In the genomic region with DNA sequence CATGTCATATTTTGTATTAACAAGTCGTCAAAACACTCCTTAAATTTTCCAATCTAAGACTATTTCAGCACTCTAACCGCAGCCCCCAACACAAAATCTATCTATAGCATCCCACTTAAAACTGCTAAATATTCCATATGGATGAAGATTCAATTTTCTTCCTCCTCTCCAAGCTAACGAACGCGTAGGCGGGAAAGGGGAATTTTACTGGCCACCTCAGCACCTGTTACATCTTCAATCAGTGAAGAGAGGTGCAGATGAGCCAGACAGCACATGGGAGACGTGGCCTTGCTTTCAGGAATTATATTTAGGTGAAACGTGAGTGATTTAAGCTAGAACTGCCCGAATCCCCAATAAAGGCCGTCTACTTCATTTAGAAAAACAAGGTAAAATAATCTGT, we compare ENCODE assay signal across 8 cellular contexts. TPM values are rescaled to one million over a fixed set of nuclear protein-coding genes. Genes with fewer than 3 reads are reported as not detected.
A peak's percentile ranks its signal among the peaks of the same experiment; 100 is the strongest.
DNase-seq lines count a peak whose midpoint lies in the region; ATAC-seq and TF ChIP-seq lines count a peak whose summit lies in the region.

No MANE protein-coding gene starts in this region.

- H3K4me1 ChIP-seq in NT2/D1 (ENCODE audit: insufficient read depth, insufficient read length) = no peaks in the 10 kb centered on the region
- peaks cover 24% of the 10 kb centered on the region for H3K4me1 ChIP-seq in foreskin keratinocyte

- no peak overlapping the region for H3K4me3 Mint-ChIP-seq in stimulated activated naive B cell treated with anti-CD40 and anti-IgM and Interleukin-4, amounts not matched to agents 10 μg/mL and 1 μg/mL and 100 μg/mL, for 72 hours
- no peak overlapping the region for H3K4me3 Mint-ChIP-seq in HFFc6

- H3K36me3 ChIP-seq in NT2/D1 (ENCODE audit: insufficient read depth, insufficient read length, low read length) = peaks cover 5% of the 10 kb centered on the region

- TF ChIP-seq CTCF in foreskin keratinocyte (conservative IDR thresholded peaks at IDR 0.05) (no peak), HFFc6 (IDR thresholded peaks at IDR 0.05) (no peak)

- H3K4me1 Mint-ChIP-seq in stimulated activated naive B cell treated with anti-CD40 and anti-IgM and Interleukin-4, amounts not matched to agents 10 μg/mL and 1 μg/mL and 100 μg/mL, for 72 hours = peaks cover 37 to 42% of the 10 kb centered on the region in 2 donors
- H3K4me1 Mint-ChIP-seq in HFFc6 (ENCODE audit: low read depth) = peaks cover 16% of the 10 kb centered on the region

- H3K36me3 Mint-ChIP-seq in stimulated activated naive B cell treated with anti-CD40 and anti-IgM and Interleukin-4, amounts not matched to agents 10 μg/mL and 1 μg/mL and 100 μg/mL, for 72 hours = peaks cover 18 to 26% of the 10 kb centered on the region in 2 donors
- H3K36me3 Mint-ChIP-seq in HFFc6 (ENCODE audit: low read depth) = peaks cover 11% of the 10 kb centered on the region

- no peaks in the 10 kb centered on the region for H3K27me3 Mint-ChIP-seq in stimulated activated naive B cell treated with anti-CD40 and anti-IgM and Interleukin-4, amounts not matched to agents 10 μg/mL and 1 μg/mL and 100 μg/mL, for 72 hours
- H3K27me3 Mint-ChIP-seq in HFFc6 (ENCODE audit: insufficient read depth) = peaks cover 2% of the 10 kb centered on the region; the same call in 1 of the 2 replicates

- peak; percentile 24 for ATAC-seq in foreskin keratinocyte
- no peak for ATAC-seq in stimulated activated naive B cell treated with anti-CD40 and anti-IgM and Interleukin-4, amounts not matched to agents 10 μg/mL and 1 μg/mL and 100 μg/mL, for 72 hours (replicated peaks)

- peak overlapping the region; percentile 95 for H3K9ac ChIP-seq in NT2/D1 (ENCODE audit: insufficient read length, low read depth)

- no peaks in the 10 kb centered on the region for H3K27me3 ChIP-seq in NT2/D1 (ENCODE audit: insufficient read depth, insufficient read length)
- no peaks in the 10 kb centered on the region for H3K27me3 ChIP-seq in foreskin keratinocyte

- H3K9me3 Mint-ChIP-seq in stimulated activated naive B cell treated with anti-CD40 and anti-IgM and Interleukin-4, amounts not matched to agents 10 μg/mL and 1 μg/mL and 100 μg/mL, for 72 hours = no peaks in the 10 kb centered on the region
- H3K9me3 Mint-ChIP-seq in HFFc6 = no peaks in the 10 kb centered on the region

- peak overlapping the region; percentile 93 for H3K27ac ChIP-seq in foreskin keratinocyte

- H3K4me3 ChIP-seq in NT2/D1 (ENCODE audit: insufficient read length, low read depth) = peak overlapping the region; percentile 86

- DNase-seq in NCI-H146 (lab: John Stamatoyannopoulos, UW) (peak; percentile 57), NCI-H146 treated with DMSO at 0.1 percent for 48 hours (lab: John Stamatoyannopoulos, UW; ENCODE audit: unreplicated experiment) (no peak), NT2/D1 (ENCODE audit: low read depth, low spot score) (no peak), foreskin keratinocyte (no peak), SKM-1 treated with dmso at 0.1 percent for 144 hours (lab: John Stamatoyannopoulos, UW; ENCODE audit: unreplicated experiment) (no peak), HFFc6 (no peak), NCI-H1436 (lab: John Stamatoyannopoulos, UW) (no peak)
- DNase-seq in stimulated activated naive B cell treated with anti-CD40 and anti-IgM and Interleukin-4, amounts not matched to agents 10 μg/mL and 1 μg/mL and 100 μg/mL, for 72 hours = peak; percentile 13

- H3K9me3 ChIP-seq in NT2/D1 (ENCODE audit: insufficient read depth, low read length) = no peaks in the 10 kb centered on the region

- H3K27ac Mint-ChIP-seq in stimulated activated naive B cell treated with anti-CD40 and anti-IgM and Interleukin-4, amounts not matched to agents 10 μg/mL and 1 μg/mL and 100 μg/mL, for 72 hours = no peak overlapping the region
- no peak overlapping the region for H3K27ac Mint-ChIP-seq in HFFc6

RNA-seq across cellular contexts. Expression of a gene that starts 1.1 kb away (rescaled TPM):
- total RNA-seq in foreskin keratinocyte = 29.6 and 33.1 TPM in 2 replicates
- 9.7 and 12.1 TPM in 2 replicates for polyA plus RNA-seq in foreskin keratinocyte
- total RNA-seq in HFFc6 (2021; fragmentation: NEBNext Ultra II Directional; extraction: Animal tissue kit (Norgen Biotek cat#: 25700)) = 10 to 100 TPM; 28.5 to 37.6 (median 33.3) TPM

Comparison
In these comparisons a context has a peak if more than half of its experiments do, and no peak if none do; other contexts are left out.
1. DNase-seq: peak in NCI-H146 (single experiment) and stimulated activated naive B cell treated with anti-CD40 and anti-IgM and Interleukin-4, amounts not matched to agents 10 μg/mL and 1 μg/mL and 100 μg/mL, for 72 hours (single experiment); none in NCI-H146 treated with DMSO at 0.1 percent for 48 hours (single experiment), NT2/D1 (single experiment), foreskin keratinocyte (0 of 2), SKM-1 treated with dmso at 0.1 percent for 144 hours (single experiment), HFFc6 (single experiment) and NCI-H1436 (single experiment).